Comparison of ENCODE assay signal across 32 cellular contexts in genomic region chr2:3770724-3771415, GRCh38.
"Had no signal": no experiment of that assay in that cellular context is flagged by ENCODE, and none has a peak within 500 bp of the region (broad histone marks: within the 10 kb centered on the region; RNA-seq: fewer than 3 reads in every experiment).

No MANE protein-coding gene starts in this region.

- H3K27me3 Mint-ChIP-seq: activated B cell treated with CpG ODN at 0.5 μM for 24 hours; activated CD8-positive, alpha-beta memory T cell treated with anti-CD3 and anti-CD28 coated beads, Interleukin-2, amount 10 ng/mL, durations not matched to agents 7 days and 5 days; activated CD8-positive, alpha-beta T cell treated with anti-CD3 and anti-CD28 coated beads for 36 hours; activated naive CD4-positive, alpha-beta T cell treated with anti-CD3 and anti-CD28 coated beads, Interleukin-2, amount 10 ng/mL, durations not matched to agents 7 days and 5 days; activated naive CD8-positive, alpha-beta T cell treated with anti-CD3 and anti-CD28 coated beads, Interleukin-2, amount 10 ng/mL, durations not matched to agents 7 days and 5 days; central memory CD8-positive, alpha-beta T cell; dendritic cell treated with granulocyte-macrophage colony-stimulating factor and Interleukin-4, amounts not matched to agents 40 ng/mL and 50 ng/mL, for 4 days had no signal

- H3K27ac ChIP-seq: ascending aorta, breast epithelium, cardiac muscle cell, coronary artery, dorsolateral prefrontal cortex, WERI-Rb-1 had no signal

- H3K4me1 ChIP-seq: ascending aorta, breast epithelium had no signal

- H3K36me3 ChIP-seq: ascending aorta, breast epithelium, cardiac muscle cell, WERI-Rb-1 had no signal

- H3K4me1 Mint-ChIP-seq: activated B cell treated with CpG ODN at 0.5 μM for 24 hours; activated CD8-positive, alpha-beta memory T cell treated with anti-CD3 and anti-CD28 coated beads, Interleukin-2, amount 10 ng/mL, durations not matched to agents 7 days and 5 days; activated naive CD4-positive, alpha-beta T cell treated with anti-CD3 and anti-CD28 coated beads, Interleukin-2, amount 10 ng/mL, durations not matched to agents 7 days and 5 days; activated naive CD8-positive, alpha-beta T cell treated with anti-CD3 and anti-CD28 coated beads, Interleukin-2, amount 10 ng/mL, durations not matched to agents 7 days and 5 days; brain; central memory CD8-positive, alpha-beta T cell; T-helper 17 cell had no signal

- H3K27me3 ChIP-seq: ascending aorta, breast epithelium had no signal

- H3K27ac Mint-ChIP-seq: activated B cell treated with CpG ODN at 0.5 μM for 24 hours; activated CD8-positive, alpha-beta memory T cell treated with anti-CD3 and anti-CD28 coated beads, Interleukin-2, amount 10 ng/mL, durations not matched to agents 7 days and 5 days; activated CD8-positive, alpha-beta T cell treated with anti-CD3 and anti-CD28 coated beads for 36 hours; activated naive CD4-positive, alpha-beta T cell treated with anti-CD3 and anti-CD28 coated beads, Interleukin-2, amount 10 ng/mL, durations not matched to agents 7 days and 5 days; activated naive CD4-positive, alpha-beta T cell treated with anti-CD3 and anti-CD28 coated beads, Interleukin-2, amount 50 U/mL, for 72 hours; activated naive CD8-positive, alpha-beta T cell treated with anti-CD3 and anti-CD28 coated beads, Interleukin-2, amount 10 ng/mL, durations not matched to agents 7 days and 5 days; activated T-cell treated with anti-CD3 and anti-CD28 coated beads, Interleukin-2, amount 50 U/mL, for 24 hours; activated T-cell treated with anti-CD3 and anti-CD28 coated beads, Interleukin-2, amount 50 U/mL, for 72 hours; brain; dendritic cell treated with granulocyte-macrophage colony-stimulating factor and Interleukin-4, amounts not matched to agents 40 ng/mL and 50 ng/mL, for 4 days; T-helper 17 cell; T-helper 2 cell treated with Interferon-gamma antibody and Interleukin-4, amounts not matched to agents 5 μg/mL and 100 μg/mL, for 36 hours had no signal

- H3K36me3 Mint-ChIP-seq: activated CD8-positive, alpha-beta memory T cell treated with anti-CD3 and anti-CD28 coated beads, Interleukin-2, amount 10 ng/mL, durations not matched to agents 7 days and 5 days; activated naive CD4-positive, alpha-beta T cell treated with anti-CD3 and anti-CD28 coated beads, Interleukin-2, amount 10 ng/mL, durations not matched to agents 7 days and 5 days; activated naive CD4-positive, alpha-beta T cell treated with anti-CD3 and anti-CD28 coated beads, Interleukin-2, amount 50 U/mL, for 72 hours; activated naive CD8-positive, alpha-beta T cell treated with anti-CD3 and anti-CD28 coated beads, Interleukin-2, amount 10 ng/mL, durations not matched to agents 7 days and 5 days; brain had no signal

- H3K9me3 ChIP-seq: ascending aorta, breast epithelium had no signal

- DNase-seq: activated B cell treated with CpG ODN at 0.5 μM for 24 hours; activated CD4-positive, alpha-beta T cell treated with anti-CD3 and anti-CD28 coated beads for 48 hours; activated CD4-positive, alpha-beta T cell treated with anti-CD3 and anti-CD28 coated beads, Interleukin-2, amount 50 U/mL, for 1 hour; activated CD4-positive, alpha-beta T cell treated with anti-CD3 and anti-CD28 coated beads, Interleukin-2, amount 50 U/mL, for 48 hours; activated CD8-positive, alpha-beta memory T cell treated with anti-CD3 and anti-CD28 coated beads, Interleukin-2, amount 10 ng/mL, durations not matched to agents 7 days and 5 days; activated CD8-positive, alpha-beta memory T cell treated with anti-CD3 and anti-CD28 coated beads, Interleukin-2, amount 50 U/mL, for 48 hours; activated CD8-positive, alpha-beta T cell treated with anti-CD3 and anti-CD28 coated beads for 36 hours; activated gamma-delta T cell; activated naive CD4-positive, alpha-beta T cell; activated naive CD4-positive, alpha-beta T cell treated with anti-CD3 and anti-CD28 coated beads, Interleukin-2, amount 10 ng/mL, durations not matched to agents 7 days and 5 days; activated naive CD8-positive, alpha-beta T cell treated with anti-CD3 and anti-CD28 coated beads, Interleukin-2, amount 10 ng/mL, durations not matched to agents 7 days and 5 days; activated T-cell treated with anti-CD3 and anti-CD28 coated beads for 4 hours; activated T-cell treated with anti-CD3 and anti-CD28 coated beads, Interleukin-2, amount 50 U/mL, for 24 hours; activated T-cell treated with anti-CD3 and anti-CD28 coated beads, Interleukin-2, amount 50 U/mL, for 72 hours; dorsolateral prefrontal cortex; effector CD8-positive, alpha-beta T cell; foreskin fibroblast; T-helper 1 cell; T-helper 17 cell; T1000; WERI-Rb-1 had no signal

- H3K4me3 Mint-ChIP-seq: activated B cell treated with CpG ODN at 0.5 μM for 24 hours; activated CD8-positive, alpha-beta memory T cell treated with anti-CD3 and anti-CD28 coated beads, Interleukin-2, amount 10 ng/mL, durations not matched to agents 7 days and 5 days; activated CD8-positive, alpha-beta T cell treated with anti-CD3 and anti-CD28 coated beads for 36 hours; activated naive CD4-positive, alpha-beta T cell treated with anti-CD3 and anti-CD28 coated beads, Interleukin-2, amount 10 ng/mL, durations not matched to agents 7 days and 5 days; activated naive CD8-positive, alpha-beta T cell treated with anti-CD3 and anti-CD28 coated beads, Interleukin-2, amount 10 ng/mL, durations not matched to agents 7 days and 5 days; activated T-cell treated with anti-CD3 and anti-CD28 coated beads, Interleukin-2, amount 50 U/mL, for 24 hours; activated T-cell treated with anti-CD3 and anti-CD28 coated beads, Interleukin-2, amount 50 U/mL, for 72 hours; brain; central memory CD8-positive, alpha-beta T cell; dendritic cell treated with granulocyte-macrophage colony-stimulating factor and Interleukin-4, amounts not matched to agents 40 ng/mL and 50 ng/mL, for 4 days; T-helper 17 cell; T-helper 2 cell treated with Interferon-gamma antibody and Interleukin-4, amounts not matched to agents 5 μg/mL and 100 μg/mL, for 36 hours had no signal

- H3K4me3 ChIP-seq: ascending aorta, breast epithelium, cardiac muscle cell, coronary artery, dorsolateral prefrontal cortex had no signal

- H3K9me3 Mint-ChIP-seq: activated B cell treated with CpG ODN at 0.5 μM for 24 hours; activated CD8-positive, alpha-beta T cell treated with anti-CD3 and anti-CD28 coated beads for 36 hours; activated naive CD4-positive, alpha-beta T cell treated with anti-CD3 and anti-CD28 coated beads, Interleukin-2, amount 10 ng/mL, durations not matched to agents 7 days and 5 days; activated naive CD4-positive, alpha-beta T cell treated with anti-CD3 and anti-CD28 coated beads, Interleukin-2, amount 50 U/mL, for 72 hours; activated naive CD8-positive, alpha-beta T cell treated with anti-CD3 and anti-CD28 coated beads, Interleukin-2, amount 10 ng/mL, durations not matched to agents 7 days and 5 days; activated T-cell treated with anti-CD3 and anti-CD28 coated beads, Interleukin-2, amount 50 U/mL, for 24 hours; activated T-cell treated with anti-CD3 and anti-CD28 coated beads, Interleukin-2, amount 50 U/mL, for 72 hours; brain; central memory CD8-positive, alpha-beta T cell; dendritic cell treated with granulocyte-macrophage colony-stimulating factor and Interleukin-4, amounts not matched to agents 40 ng/mL and 50 ng/mL, for 4 days; T-helper 2 cell treated with Interferon-gamma antibody and Interleukin-4, amounts not matched to agents 5 μg/mL and 100 μg/mL, for 36 hours had no signal

- ATAC-seq: activated CD4-positive, CD25-positive, alpha-beta regulatory T cell treated with anti-CD3 and anti-CD28 coated beads, Interleukin-2, amount 50 U/mL, for 24 hours; activated CD8-positive, alpha-beta memory T cell treated with anti-CD3 and anti-CD28 coated beads, Interleukin-2, amount 10 ng/mL, durations not matched to agents 7 days and 5 days; activated CD8-positive, alpha-beta T cell treated with anti-CD3 and anti-CD28 coated beads for 36 hours; activated naive CD4-positive, alpha-beta T cell treated with anti-CD3 and anti-CD28 coated beads, Interleukin-2, amount 50 U/mL, for 72 hours; activated T-cell treated with anti-CD3 and anti-CD28 coated beads, Interleukin-2, amount 50 U/mL, for 72 hours; esophagus mucosa; T-helper 17 cell had no signal
